ENCODE assay signal across 16 cellular contexts in the genomic region with DNA sequence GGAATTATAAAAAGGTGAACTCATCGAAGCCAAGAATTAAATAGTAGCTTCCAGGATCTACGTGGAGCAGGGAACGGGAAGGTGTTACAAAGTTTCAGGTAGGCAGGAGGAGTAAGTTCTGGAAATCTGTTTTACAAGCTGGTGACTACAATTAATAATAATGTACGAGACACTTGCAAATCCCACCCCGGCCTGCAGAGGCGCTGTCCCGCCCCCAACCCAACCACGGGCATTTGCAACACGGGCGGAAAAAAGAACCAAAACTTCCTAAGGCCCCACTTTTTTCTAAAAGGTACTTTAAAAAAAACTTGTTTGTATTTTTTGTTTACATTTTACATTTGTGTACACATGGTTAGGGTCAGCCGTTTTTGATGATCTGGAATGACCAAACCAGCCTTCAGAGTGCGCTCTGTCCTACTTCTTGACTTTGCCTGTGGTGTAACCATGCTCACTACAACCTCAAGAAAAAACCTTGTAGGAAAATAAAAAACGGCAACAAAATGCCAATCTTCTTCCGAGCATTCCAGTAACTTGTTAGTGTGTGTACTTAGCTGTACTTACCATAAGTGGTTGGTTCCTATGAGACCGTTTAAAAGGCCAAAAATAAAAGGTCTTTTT.
DNase-seq lines count a peak whose midpoint lies in the region; ATAC-seq, FAIRE-seq and TF ChIP-seq lines count a peak whose summit lies in the region.
"Had no signal": no experiment of that assay in that cellular context is flagged by ENCODE, and none has a peak within 500 bp of the region (broad histone marks: within the 10 kb centered on the region; RNA-seq: fewer than 3 reads in every experiment).

No MANE protein-coding gene starts in this region.

- DNase-seq in NCI-H82 (lab: John Stamatoyannopoulos, UW) (peak; percentile 9), NCI-H82 treated with DMSO at 0.1 percent for 48 hours (lab: John Stamatoyannopoulos, UW; ENCODE audit: unreplicated experiment) (no peak), GM12878 (ENCODE audit: low read depth, low spot score) (no peak), type B pancreatic cell (ENCODE audit: extremely low spot score, unreplicated experiment) (no peak), T-helper 9 cell (no peak)
- DNase-seq: activated CD4-positive, alpha-beta T cell treated with anti-CD3 and anti-CD28 coated beads, Interleukin-2, amount 10 ng/mL, durations not matched to agents 24 days and 14 days; CD8-positive, alpha-beta T cell; left ventricle myocardium superior; NCI-H2081; T-helper 2 cell had no signal

- no peak for TF ChIP-seq EP300 in GM12878 (IDR thresholded peaks at IDR 0.05; ENCODE audit: borderline replicate concordance in 1 of 2, control insufficient read depth in 1 of 2, low read depth in 2 of 2, low read length in 2 of 2)

- no peaks in the 10 kb centered on the region for H3K36me3 Mint-ChIP-seq in type B pancreatic cell
- H3K36me3 Mint-ChIP-seq: CD8-positive, alpha-beta T cell; stimulated activated memory B cell treated with anti-CD40 and anti-IgM and Interleukin-4, amounts not matched to agents 10 μg/mL and 1 μg/mL and 100 μg/mL, for 72 hours had no signal

- H3K79me2 ChIP-seq in Loucy (ENCODE audit: insufficient read depth, low read length), result no peaks in the 10 kb centered on the region
- H3K79me2 ChIP-seq in GM12878 (ENCODE audit: control insufficient read depth, insufficient read depth, low read length), result no peaks in the 10 kb centered on the region

- H3K4me3 Mint-ChIP-seq in type B pancreatic cell, result no peak overlapping the region
- H3K4me3 Mint-ChIP-seq: activated CD4-positive, alpha-beta T cell treated with anti-CD3 and anti-CD28 coated beads, Interleukin-2, amount 10 ng/mL, durations not matched to agents 24 days and 14 days; CD8-positive, alpha-beta T cell; stimulated activated memory B cell treated with anti-CD40 and anti-IgM and Interleukin-4, amounts not matched to agents 10 μg/mL and 1 μg/mL and 100 μg/mL, for 72 hours had no signal

- 23% methylated on average over 15 of the region's 15 CpGs for WGBS in GM12878 (ENCODE audit: insufficient coverage, insufficient replicate concordance, low lambda C conversion rate, missing lambda C conversion rate)

- peaks cover 4% of the 10 kb centered on the region for H3K4me1 Mint-ChIP-seq in type B pancreatic cell (ENCODE audit: unreplicated experiment)
- H3K4me1 Mint-ChIP-seq: activated CD4-positive, alpha-beta T cell treated with anti-CD3 and anti-CD28 coated beads, Interleukin-2, amount 10 ng/mL, durations not matched to agents 24 days and 14 days; stimulated activated memory B cell treated with anti-CD40 and anti-IgM and Interleukin-4, amounts not matched to agents 10 μg/mL and 1 μg/mL and 100 μg/mL, for 72 hours had no signal

- peak; percentile 34; the same call in 1 of the 2 replicates for TF ChIP-seq CTCF in Loucy (conservative IDR thresholded peaks at IDR 0.05; ENCODE audit: low read length)
- TF ChIP-seq CTCF in GM12878 (IDR thresholded peaks at IDR 0.05 in 2 of 3, conservative IDR thresholded peaks at IDR 0.05 in 1 of 3; ENCODE audit: control insufficient read depth in 2 of 3, extremely low read depth in 1 of 3, insufficient read depth in 1 of 3, low read depth in 3 of 3, low read length in 3 of 3), result peak; percentile 7 to 49 (median 21); a peak in 3 of 6 replicates
- peak; percentile 64 for TF ChIP-seq CTCF in type B pancreatic cell (conservative IDR thresholded peaks at IDR 0.05)

- no peak overlapping the region for H2AFZ ChIP-seq in Loucy (ENCODE audit: low read length)
- no peak overlapping the region for H2AFZ ChIP-seq in GM12878 (ENCODE audit: control insufficient read depth, low read depth, low read length)

- peaks cover 32% of the 10 kb centered on the region for H3K27me3 Mint-ChIP-seq in type B pancreatic cell
- H3K27me3 Mint-ChIP-seq: activated CD4-positive, alpha-beta T cell treated with anti-CD3 and anti-CD28 coated beads, Interleukin-2, amount 10 ng/mL, durations not matched to agents 24 days and 14 days had no signal

- H3K9ac ChIP-seq in Loucy (ENCODE audit: low read depth, low read length, poor library complexity, severe bottlenecking) (no peak overlapping the region), GM12878 (ENCODE audit: control insufficient read depth, insufficient read depth, low read length) (no peak overlapping the region)

- no peaks in the 10 kb centered on the region for H3K9me2 ChIP-seq in Loucy (replicated peaks; ENCODE audit: low read depth, low read length)

- H3K9me3 Mint-ChIP-seq in type B pancreatic cell, result no peaks in the 10 kb centered on the region
- H3K9me3 Mint-ChIP-seq: activated CD4-positive, alpha-beta T cell treated with anti-CD3 and anti-CD28 coated beads, Interleukin-2, amount 10 ng/mL, durations not matched to agents 24 days and 14 days; CD8-positive, alpha-beta T cell; stimulated activated memory B cell treated with anti-CD40 and anti-IgM and Interleukin-4, amounts not matched to agents 10 μg/mL and 1 μg/mL and 100 μg/mL, for 72 hours had no signal

- H3K27ac ChIP-seq in GM12878 (ENCODE audit: control insufficient read depth, insufficient read depth), result no peak overlapping the region
- H3K27ac ChIP-seq: cardiac muscle cell had no signal

- H3K4me2 ChIP-seq in Loucy (ENCODE audit: low read depth, low read length, poor library complexity, severe bottlenecking), result no peak overlapping the region
- no peak overlapping the region for H3K4me2 ChIP-seq in GM12878 (ENCODE audit: control insufficient read depth, insufficient read depth)

- TF ChIP-seq RAD21 in GM12878 (IDR thresholded peaks at IDR 0.05; ENCODE audit: insufficient read depth, low read depth, low read length), result no peak

- intact Hi-C loops in GM12878 (cut with micrococcal nuclease; ENCODE audit: unreplicated experiment), result no loop called here

- no peak overlapping the region for H3K27ac Mint-ChIP-seq in type B pancreatic cell
- H3K27ac Mint-ChIP-seq: activated CD4-positive, alpha-beta T cell treated with anti-CD3 and anti-CD28 coated beads, Interleukin-2, amount 10 ng/mL, durations not matched to agents 24 days and 14 days; CD8-positive, alpha-beta T cell; stimulated activated memory B cell treated with anti-CD40 and anti-IgM and Interleukin-4, amounts not matched to agents 10 μg/mL and 1 μg/mL and 100 μg/mL, for 72 hours had no signal

- POLR2A ChIA-PET in GM12878 (lab: Charles Lee), result no interaction called here

- RAD21 ChIA-PET in GM12878 (lab: Charles Lee; ENCODE audit: unreplicated experiment), result no interaction called here

- CTCF ChIA-PET in GM12878 (lab: Yijun Ruan, JAX), result no interaction called here

- no peak for ATAC-seq in GM12878
- no peak for ATAC-seq in HG03354 (IDR thresholded peaks at IDR 0.05; ENCODE audit: poor library complexity, severe bottlenecking, unreplicated experiment)
- no peak for ATAC-seq in GM18873 (IDR thresholded peaks at IDR 0.05; ENCODE audit: low FRiP score, unreplicated experiment)
- ATAC-seq: CD8-positive, alpha-beta T cell; left ventricle myocardium superior; stimulated activated memory B cell treated with anti-CD40 and anti-IgM and Interleukin-4, amounts not matched to agents 10 μg/mL and 1 μg/mL and 100 μg/mL, for 72 hours had no signal

- no peaks in the 10 kb centered on the region for H3K27me3 ChIP-seq in Loucy (ENCODE audit: insufficient read depth, low read length, poor library complexity, severe bottlenecking)
- no peaks in the 10 kb centered on the region; a peak in 3 of 4 replicates for H3K27me3 ChIP-seq in GM12878 (replicated peaks in 1 of 2; ENCODE audit: control insufficient read depth in 2 of 2, insufficient read depth in 2 of 2, low read length in 1 of 2)

- H3K36me3 ChIP-seq in Loucy (ENCODE audit: insufficient read depth, low read length) (no peaks in the 10 kb centered on the region), GM12878 (ENCODE audit: control insufficient read depth in 2 of 2, insufficient read depth in 2 of 2, low read length in 1 of 2) (no peaks in the 10 kb centered on the region)
- H3K36me3 ChIP-seq: cardiac muscle cell had no signal

- no TSS peak for BruUV-seq in GM12878 (replicated peaks; lab: Mats Ljungman, UMichigan)

- peaks cover 37% of the 10 kb centered on the region; the same call in 1 of the 2 replicates for H3K9me3 ChIP-seq in Loucy (ENCODE audit: insufficient read depth, low read depth, low read length)
- H3K9me3 ChIP-seq in GM12878 (replicated peaks; ENCODE audit: control insufficient read depth, insufficient read depth, low read length), result no peaks in the 10 kb centered on the region

- H4K20me1 ChIP-seq in Loucy (ENCODE audit: insufficient read depth, low read length, poor library complexity, severe bottlenecking) (no peaks in the 10 kb centered on the region), GM12878 (ENCODE audit: control insufficient read depth, insufficient read depth) (no peaks in the 10 kb centered on the region)

- H3K4me1 ChIP-seq in Loucy (ENCODE audit: insufficient read depth, low read length, poor library complexity, severe bottlenecking) (no peaks in the 10 kb centered on the region), GM12878 (ENCODE audit: control insufficient read depth, insufficient read depth, low read length) (no peaks in the 10 kb centered on the region)

- SMC1A ChIA-PET in GM12878 (lab: Charles Lee; ENCODE audit: uncharacterized antibody, unreplicated experiment), result no interaction called here

- H3F3A ChIP-seq in Loucy (ENCODE audit: low read depth), result no peaks in the 10 kb centered on the region

- FAIRE-seq in GM12878 (lab: Jason Lieb, UNC), result no peak
- FAIRE-seq: A204.1 had no signal

- TF ChIP-seq POLR2A in GM12878 (IDR thresholded peaks at IDR 0.05; ENCODE audit: low read depth, low read length), result no peak

- in situ Hi-C loops in GM12878 (cut with MboI), result no loop called here

- H3K4me3 ChIP-seq in Loucy (ENCODE audit: low read length, poor library complexity, severe bottlenecking), result no peak overlapping the region
- no peak overlapping the region for H3K4me3 ChIP-seq in GM12878
- H3K4me3 ChIP-seq: cardiac muscle cell had no signal

TF ChIP-seq in GM12878, 131 proteins besides CTCF, POLR2A, EP300 and RAD21 (continues in another document):
- TF ChIP-seq TBL1XR1 (IDR thresholded peaks at IDR 0.05; ENCODE audit: low read depth, low read length) (no peak), CHD1 (IDR thresholded peaks at IDR 0.05; ENCODE audit: low read depth, low read length) (no peak), FOXM1 (IDR thresholded peaks at IDR 0.05; ENCODE audit: low read depth, low read length) (no peak), HCFC1 (IDR thresholded peaks at IDR 0.05; ENCODE audit: low read length) (no peak), NFYA (IDR thresholded peaks at IDR 0.05; ENCODE audit: borderline replicate concordance, low read depth, low read length) (no peak), EED (IDR thresholded peaks at IDR 0.05; ENCODE audit: low read depth) (no peak), NR2C2 (IDR thresholded peaks at IDR 0.05; ENCODE audit: borderline replicate concordance, control insufficient read depth, insufficient read length, low read depth) (no peak), CREB1 (IDR thresholded peaks at IDR 0.05; ENCODE audit: low read depth) (no peak), CBX3 (IDR thresholded peaks at IDR 0.05; ENCODE audit: borderline replicate concordance, low read depth) (no peak), ETV6 (conservative IDR thresholded peaks at IDR 0.05 in 1 of 2, IDR thresholded peaks at IDR 0.05 in 1 of 2; ENCODE audit: borderline replicate concordance in 1 of 2, low read depth in 1 of 2) (no peak), PAX8 (IDR thresholded peaks at IDR 0.05) (no peak), HDAC6 (IDR thresholded peaks at IDR 0.05; ENCODE audit: unreplicated experiment) (no peak)
